ENCODE assay signal across 8 cellular contexts in genomic region chr12:56645201-56645716, GRCh38. TPM values are rescaled to one million over a fixed set of nuclear protein-coding genes. Genes with fewer than 3 reads are reported as not detected.
DNase-seq lines count a peak whose midpoint lies in the region; ATAC-seq and TF ChIP-seq lines count a peak whose summit lies in the region.

No MANE protein-coding gene starts in this region.

- intact Hi-C loops in left ventricle myocardium inferior (cut with micrococcal nuclease) = loop anchor here (10.0 kb wide), 1 partner anchor 80 kb away; the partner anchor contains the start of gene NACA

- POLR2A ChIA-PET in activated CD4-positive, alpha-beta T cell treated with anti-CD3 and anti-CD28 coated beads, Interleukin-2, amount 10 ng/mL, durations not matched to agents 7 days and 5 days (lab: Charles Lee) = interaction anchor here (0.6 kb wide), 2 partner anchors 9 to 482 kb away, joined by 3 read pairs; no protein-coding TSS in a partner anchor

- H3K27ac ChIP-seq in left ventricle myocardium inferior (replicated peaks) (peak overlapping the region; percentile 96), rectal smooth muscle tissue (ENCODE audit: low read depth, low read length) (peak overlapping the region; percentile 99)

- H3K36me3 Mint-ChIP-seq in activated CD4-positive, alpha-beta T cell treated with anti-CD3 and anti-CD28 coated beads, Interleukin-2, amount 10 ng/mL, durations not matched to agents 7 days and 5 days (ENCODE audit: low read depth) = peaks cover 37% of the 10 kb centered on the region
- H3K36me3 Mint-ChIP-seq in activated T-cell treated with anti-CD3 and anti-CD28 coated beads, Interleukin-2, amount 50 U/mL, for 72 hours (ENCODE audit: insufficient read depth in 2 of 2) = peaks cover 21 to 34% of the 10 kb centered on the region in 2 donors

- peak overlapping the region; percentile 87 for H3K4me3 ChIP-seq in left ventricle myocardium inferior
- peak overlapping the region; percentile 100 for H3K4me3 ChIP-seq in rectal smooth muscle tissue (ENCODE audit: low read length)

- H3K27ac Mint-ChIP-seq in activated CD4-positive, alpha-beta T cell treated with anti-CD3 and anti-CD28 coated beads, Interleukin-2, amount 10 ng/mL, durations not matched to agents 7 days and 5 days = peak overlapping the region; percentile 96
- H3K27ac Mint-ChIP-seq in activated T-cell treated with anti-CD3 and anti-CD28 coated beads, Interleukin-2, amount 50 U/mL, for 72 hours = peak overlapping the region; percentile 88

- DNase-seq in activated CD4-positive, alpha-beta T cell treated with anti-CD3 and anti-CD28 coated beads, Interleukin-2, amount 10 ng/mL, durations not matched to agents 7 days and 5 days = no peak
- DNase-seq in activated CD4-positive, alpha-beta T cell treated with anti-CD3 and anti-CD28 coated beads, Interleukin-2, amount 50 U/mL, for 1 hour = no peak
- DNase-seq in activated T-cell treated with anti-CD3 and anti-CD28 coated beads, Interleukin-2, amount 50 U/mL, for 72 hours = peak in 1 of 2 donors; percentile 12
- no peak for DNase-seq in left ventricle myocardium inferior
- no peak for DNase-seq in iPS-NIHi11 (ENCODE audit: low spot score)
- DNase-seq in NOMO-1 treated with dmso at 0.1 percent for 144 hours (lab: John Stamatoyannopoulos, UW; ENCODE audit: unreplicated experiment) = no peak

- no peaks in the 10 kb centered on the region for H3K27me3 Mint-ChIP-seq in activated CD4-positive, alpha-beta T cell treated with anti-CD3 and anti-CD28 coated beads, Interleukin-2, amount 10 ng/mL, durations not matched to agents 7 days and 5 days
- H3K27me3 Mint-ChIP-seq in activated T-cell treated with anti-CD3 and anti-CD28 coated beads, Interleukin-2, amount 50 U/mL, for 72 hours (ENCODE audit: low read depth) = no peaks in the 10 kb centered on the region

- H3K4me1 Mint-ChIP-seq in activated CD4-positive, alpha-beta T cell treated with anti-CD3 and anti-CD28 coated beads, Interleukin-2, amount 10 ng/mL, durations not matched to agents 7 days and 5 days = peaks cover 37% of the 10 kb centered on the region
- peaks cover 49% of the 10 kb centered on the region for H3K4me1 Mint-ChIP-seq in activated T-cell treated with anti-CD3 and anti-CD28 coated beads, Interleukin-2, amount 50 U/mL, for 72 hours (ENCODE audit: low read depth)

- H3K4me1 ChIP-seq in left ventricle myocardium inferior (peaks cover 62% of the 10 kb centered on the region), rectal smooth muscle tissue (ENCODE audit: control insufficient read depth, insufficient read depth, low read length) (peaks cover 6% of the 10 kb centered on the region)

- no peaks in the 10 kb centered on the region for H3K27me3 ChIP-seq in left ventricle myocardium inferior (ENCODE audit: low read depth)
- no peaks in the 10 kb centered on the region for H3K27me3 ChIP-seq in rectal smooth muscle tissue (ENCODE audit: control insufficient read depth, insufficient read depth, low read length)

- peak overlapping the region; percentile 98 for H3K9ac ChIP-seq in rectal smooth muscle tissue (ENCODE audit: low read length)

- CTCF ChIA-PET in activated CD4-positive, alpha-beta T cell treated with anti-CD3 and anti-CD28 coated beads, Interleukin-2, amount 10 ng/mL, durations not matched to agents 7 days and 5 days (lab: Charles Lee) = interaction anchor here (1.5 to 4.3 kb wide), 3 partner anchors 9 to 80 kb away, joined by 3 to 27 read pairs (median 6); no protein-coding TSS in a partner anchor

- no peaks in the 10 kb centered on the region for H3K9me3 Mint-ChIP-seq in activated CD4-positive, alpha-beta T cell treated with anti-CD3 and anti-CD28 coated beads, Interleukin-2, amount 10 ng/mL, durations not matched to agents 7 days and 5 days
- no peaks in the 10 kb centered on the region for H3K9me3 Mint-ChIP-seq in activated T-cell treated with anti-CD3 and anti-CD28 coated beads, Interleukin-2, amount 50 U/mL, for 72 hours

- H3K36me3 ChIP-seq in left ventricle myocardium inferior (peaks cover 49% of the 10 kb centered on the region), rectal smooth muscle tissue (ENCODE audit: control insufficient read depth, insufficient read depth, low read length) (peaks cover 30% of the 10 kb centered on the region)

- no peaks in the 10 kb centered on the region for H3K9me3 ChIP-seq in left ventricle myocardium inferior (replicated peaks)

- no peak for TF ChIP-seq CTCF in left ventricle myocardium inferior (IDR thresholded peaks at IDR 0.05; ENCODE audit: borderline replicate concordance)

- no peak for ATAC-seq in activated T-cell treated with anti-CD3 and anti-CD28 coated beads, Interleukin-2, amount 50 U/mL, for 72 hours (replicated peaks in 1 of 2)
- no peak for ATAC-seq in GM18498 (IDR thresholded peaks at IDR 0.05; ENCODE audit: unreplicated experiment)

- peak overlapping the region; percentile 93 for H3K4me3 Mint-ChIP-seq in activated CD4-positive, alpha-beta T cell treated with anti-CD3 and anti-CD28 coated beads, Interleukin-2, amount 10 ng/mL, durations not matched to agents 7 days and 5 days
- H3K4me3 Mint-ChIP-seq in activated T-cell treated with anti-CD3 and anti-CD28 coated beads, Interleukin-2, amount 50 U/mL, for 72 hours = peak overlapping the region; percentile 88 to 97

RNA-seq across cellular contexts. Expression of gene ATP5F1B, which starts 0.5 kb away (rescaled TPM):
- total RNA-seq in activated CD4-positive, alpha-beta T cell treated with anti-CD3 and anti-CD28 coated beads, Interleukin-2, amount 10 ng/mL, durations not matched to agents 7 days and 5 days = 100 to 1,000 TPM; 506 to 539 TPM
- 100 to 1,000 TPM; 661 to 679 TPM for total RNA-seq in activated T-cell treated with anti-CD3 and anti-CD28 coated beads, Interleukin-2, amount 50 U/mL, for 72 hours
- total RNA-seq in left ventricle myocardium inferior = 3,068 TPM

RNA-seq across cellular contexts. Expression of gene BAZ2A, which starts 15.1 kb away (rescaled TPM):
- 100 to 1,000 TPM in 1 of 2 experiments, 10 to 100 TPM in 1; 98.4 to 116 TPM for total RNA-seq in activated CD4-positive, alpha-beta T cell treated with anti-CD3 and anti-CD28 coated beads, Interleukin-2, amount 10 ng/mL, durations not matched to agents 7 days and 5 days
- 100 to 1,000 TPM; 128 to 154 TPM for total RNA-seq in activated T-cell treated with anti-CD3 and anti-CD28 coated beads, Interleukin-2, amount 50 U/mL, for 72 hours
- total RNA-seq in left ventricle myocardium inferior = 39.1 TPM

RNA-seq across cellular contexts. Expression of gene PTGES3, which starts 42.8 kb away (rescaled TPM):
- total RNA-seq in activated CD4-positive, alpha-beta T cell treated with anti-CD3 and anti-CD28 coated beads, Interleukin-2, amount 10 ng/mL, durations not matched to agents 7 days and 5 days = 100 to 1,000 TPM; 218 to 236 TPM
- total RNA-seq in activated T-cell treated with anti-CD3 and anti-CD28 coated beads, Interleukin-2, amount 50 U/mL, for 72 hours = 100 to 1,000 TPM; 166 to 192 TPM
- total RNA-seq in left ventricle myocardium inferior = 136 TPM
